In genomic region chr18:75248426-75249191, GRCh38 we compare ENCODE assay signal across 8 cellular contexts. TPM values are rescaled to one million over a fixed set of nuclear protein-coding genes. Genes with fewer than 3 reads are reported as not detected.
DNase-seq lines count a peak whose midpoint lies in the region; ATAC-seq and TF ChIP-seq lines count a peak whose summit lies in the region.

No MANE protein-coding gene starts in this region.

- peak; percentile 29; the same call in 2 of the 3 replicates for ATAC-seq in RWPE2 (ENCODE audit: low read depth)
- no peak for ATAC-seq in HG03159 (IDR thresholded peaks at IDR 0.05; ENCODE audit: unreplicated experiment)
- ATAC-seq in aorta (ENCODE audit: low FRiP score): no peak

- 89 to 94% methylated on average over 21 of the region's 21 CpGs for WGBS in aorta, 2 donors

- H3K4me3 ChIP-seq in HL-60 (replicated peaks; ENCODE audit: insufficient read depth, low read length) (no peak overlapping the region), RWPE2 (ENCODE audit: severe bottlenecking) (peak overlapping the region; percentile 29), fibroblast of villous mesenchyme (ENCODE audit: low read depth, low read length) (peak overlapping the region; percentile 48), skeletal muscle tissue (ENCODE audit: low read length in 3 of 3) (peak overlapping the region; percentile 42 to 81 (median 46)), aorta (ENCODE audit: low read length in 2 of 2) (no peak overlapping the region)

- H3K27me3 ChIP-seq in HL-60 (ENCODE audit: insufficient read depth, poor library complexity, severe bottlenecking) (no peaks in the 10 kb centered on the region), RWPE2 (ENCODE audit: insufficient read depth, poor library complexity, severe bottlenecking) (no peaks in the 10 kb centered on the region), skeletal muscle tissue (ENCODE audit: control insufficient read depth in 3 of 3, insufficient read depth in 3 of 3, low read length in 3 of 3) (no peaks in the 10 kb centered on the region), aorta (ENCODE audit: control insufficient read depth in 1 of 2, insufficient read depth in 2 of 2, low read length in 1 of 2) (no peaks in the 10 kb centered on the region)

- no peak for DNase-seq in HL-60 (ENCODE audit: low read depth in 1 of 2, low spot score in 1 of 2)
- DNase-seq in RWPE2 (ENCODE audit: low spot score): no peak
- DNase-seq in fibroblast of villous mesenchyme (ENCODE audit: low read depth): peak; percentile 52
- DNase-seq in LoVo (ENCODE audit: low spot score): no peak
- DNase-seq in NCI-H446 (lab: John Stamatoyannopoulos, UW): no peak
- DNase-seq in aorta: no peak

- intact Hi-C loops in aorta (cut with DNase I): loop anchor here in 1 of 2 donors (5.0 kb wide), 1 partner anchor 36 kb away; the partner anchor contains the start of gene TSHZ1

- H3K9ac ChIP-seq in skeletal muscle tissue (ENCODE audit: low read depth in 1 of 3, low read length in 3 of 3): peak overlapping the region in 2 of 3 donors; percentile 72 to 77

- H3K4me1 ChIP-seq in RWPE2 (ENCODE audit: insufficient read depth, poor library complexity, severe bottlenecking) (peaks cover 7% of the 10 kb centered on the region), skeletal muscle tissue (ENCODE audit: control insufficient read depth in 3 of 3, insufficient read depth in 3 of 3, low read length in 3 of 3) (peaks cover 11 to 43% (median 28%) of the 10 kb centered on the region in 3 donors), aorta (ENCODE audit: control insufficient read depth in 1 of 2, insufficient read depth in 2 of 2, low read length in 2 of 2) (no peaks in the 10 kb centered on the region)

- H3K9me3 ChIP-seq in RWPE2 (ENCODE audit: severe bottlenecking) (no peaks in the 10 kb centered on the region), skeletal muscle tissue (ENCODE audit: control insufficient read depth in 3 of 3, low read length in 3 of 3) (no peaks in the 10 kb centered on the region), aorta (ENCODE audit: control insufficient read depth, low read length) (no peaks in the 10 kb centered on the region)

- TF ChIP-seq CTCF in HL-60 (IDR thresholded peaks at IDR 0.05; ENCODE audit: insufficient read depth, low read length): no peak
- TF ChIP-seq CTCF in RWPE2 (IDR thresholded peaks at IDR 0.05; ENCODE audit: poor library complexity, severe bottlenecking): no peak
- TF ChIP-seq CTCF in fibroblast of villous mesenchyme (IDR thresholded peaks at IDR 0.05; ENCODE audit: insufficient read depth, low read depth, low read length): no peak

- H3K36me3 ChIP-seq in RWPE2 (ENCODE audit: low read depth) (no peaks in the 10 kb centered on the region), skeletal muscle tissue (ENCODE audit: control insufficient read depth in 3 of 3, insufficient read depth in 3 of 3, low read length in 3 of 3) (no peaks in the 10 kb centered on the region), aorta (ENCODE audit: control insufficient read depth in 1 of 2, insufficient read depth in 2 of 2, low read length in 1 of 2) (no peaks in the 10 kb centered on the region)

- H3K27ac ChIP-seq in HL-60 (replicated peaks) (peak overlapping the region; percentile 85), RWPE2 (ENCODE audit: poor library complexity, severe bottlenecking) (peak overlapping the region; percentile 29), skeletal muscle tissue (ENCODE audit: low read depth, low read length) (peak overlapping the region; percentile 67), aorta (ENCODE audit: low read depth in 1 of 2, low read length in 2 of 2) (no peak overlapping the region)

RNA-seq across cellular contexts. Expression of gene TSHZ1, which starts 38.0 kb away (rescaled TPM):
- total RNA-seq in fibroblast of villous mesenchyme (11.9 and 13.4 TPM in 2 replicates), skeletal muscle tissue (5.7 TPM), aorta (10 to 100 TPM; 15.9 to 26.0 TPM)
- polyA plus RNA-seq in aorta: 1 to 10 TPM; 3.3 to 7.7 TPM

RNA-seq across cellular contexts. Expression of gene PTGR3, which starts 39.7 kb away (rescaled TPM):
- total RNA-seq in fibroblast of villous mesenchyme (11.6 and 12.1 TPM in 2 replicates), skeletal muscle tissue (12.5 TPM), aorta (10 to 100 TPM; 16.9 to 28.6 TPM)
- 1 to 10 TPM; 8.8 to 9.4 TPM for polyA plus RNA-seq in aorta

Comparison
In these comparisons a context has a peak if more than half of its experiments do, and no peak if none do; other contexts are left out.
1. H3K27ac ChIP-seq: peak in HL-60 (single experiment), RWPE2 (single experiment) and skeletal muscle tissue (single experiment); none in aorta (0 of 2).
2. H3K4me3 ChIP-seq: peak in RWPE2 (single experiment), fibroblast of villous mesenchyme (single experiment) and skeletal muscle tissue (3 of 3); none in HL-60 (single experiment) and aorta (0 of 2).